In genomic region chr3:188126271-188126670, GRCh38 we compare ENCODE assay signal across 24 cellular contexts. TPM values are rescaled to one million over a fixed set of nuclear protein-coding genes. Genes with fewer than 3 reads are reported as not detected.
DNase-seq lines count a peak whose midpoint lies in the region; TF ChIP-seq lines count a peak whose summit lies in the region.
"Had no signal": no experiment of that assay in that cellular context is flagged by ENCODE, and none has a peak within 500 bp of the region (broad histone marks: within the 10 kb centered on the region; RNA-seq: fewer than 3 reads in every experiment).

No MANE protein-coding gene starts in this region.

- no peaks in the 10 kb centered on the region for H3K27me3 ChIP-seq in endodermal cell (ENCODE audit: control insufficient read depth, insufficient read depth, low read length, poor library complexity, severe bottlenecking)
- no peaks in the 10 kb centered on the region for H3K27me3 ChIP-seq in osteoblast (ENCODE audit: insufficient read depth, low read length)
- H3K27me3 ChIP-seq in WERI-Rb-1 (ENCODE audit: insufficient read depth, low read depth, severe bottlenecking) = no peaks in the 10 kb centered on the region
- H3K27me3 ChIP-seq: body of pancreas, ovary, SJCRH30 had no signal

- H3K36me3 ChIP-seq in endodermal cell (ENCODE audit: control insufficient read depth, insufficient read depth, low read length) (no peaks in the 10 kb centered on the region), osteoblast (ENCODE audit: insufficient read depth, low read length) (no peaks in the 10 kb centered on the region), WERI-Rb-1 (no peaks in the 10 kb centered on the region)
- H3K36me3 ChIP-seq: ovary, SJCRH30 had no signal

- no peaks in the 10 kb centered on the region for H3K79me2 ChIP-seq in osteoblast (ENCODE audit: insufficient read depth, low read length)

- DNase-seq in AG08395 (ENCODE audit: low spot score) (peak; percentile 14), GM04504 (ENCODE audit: low read depth) (peak; percentile 22), endodermal cell (no peak), osteoblast (ENCODE audit: insufficient read length, low spot score, missing footprints) (peak; percentile 83), germinal center (ENCODE audit: low spot score) (no peak), WERI-Rb-1 (no peak), DMS53 (lab: John Stamatoyannopoulos, UW) (no peak)
- DNase-seq in activated T-cell treated with anti-CD3 and anti-CD28 coated beads, Interleukin-2, amount 50 U/mL, for 24 hours = no peak
- DNase-seq: activated CD4-positive, alpha-beta T cell treated with anti-CD3 and anti-CD28 coated beads, Interleukin-2, amount 10 ng/mL, durations not matched to agents 7 days and 5 days; activated CD8-positive, alpha-beta memory T cell treated with anti-CD3 and anti-CD28 coated beads, Interleukin-2, amount 10 ng/mL, durations not matched to agents 7 days and 5 days; body of pancreas; CD4-positive, alpha-beta memory T cell; effector CD4-positive, alpha-beta T cell; erythroblast; naive thymus-derived CD4-positive, alpha-beta T cell; NCI-H1092 treated with DMSO at 0.1 percent for 48 hours; NCI-H2029; NCI-H2227 treated with DMSO at 0.1 percent for 48 hours; NCI-H748 treated with DMSO at 0.1 percent for 48 hours; SJCRH30 had no signal

- H4K20me1 ChIP-seq in osteoblast (ENCODE audit: insufficient read depth, low read length) = no peaks in the 10 kb centered on the region

- no peak overlapping the region for H3K4me3 Mint-ChIP-seq in endodermal cell
- no peak overlapping the region for H3K4me3 Mint-ChIP-seq in activated T-cell treated with anti-CD3 and anti-CD28 coated beads, Interleukin-2, amount 50 U/mL, for 24 hours
- H3K4me3 Mint-ChIP-seq: activated CD4-positive, alpha-beta T cell treated with anti-CD3 and anti-CD28 coated beads, Interleukin-2, amount 10 ng/mL, durations not matched to agents 7 days and 5 days; activated CD8-positive, alpha-beta memory T cell treated with anti-CD3 and anti-CD28 coated beads, Interleukin-2, amount 10 ng/mL, durations not matched to agents 7 days and 5 days; activated T-helper 1 cell treated with anti-CD3 and anti-CD28 coated beads, Interleukin-12 subunit alpha, Interleukin-12 subunit beta, Interleukin-2, Interleukin-4 antibody, amounts not matched to agents 30 ng/mL and 10 ng/mL and 1 ng/mL, durations not matched to agents 14 hours and 24 hours and 36 hours; CD4-positive, alpha-beta memory T cell; naive thymus-derived CD4-positive, alpha-beta T cell; T-helper 1 cell treated with Interleukin-12 subunit alpha and Interleukin-12 subunit beta and Interleukin-4 antibody, amounts not matched to agents 30 μg/mL and 1 μg/mL, for 36 hours had no signal

- H3K27ac ChIP-seq in endodermal cell (ENCODE audit: low read depth, low read length) (no peak overlapping the region), osteoblast (ENCODE audit: low read depth, low read length) (no peak overlapping the region), WERI-Rb-1 (no peak overlapping the region)
- H3K27ac ChIP-seq: body of pancreas, ovary, SJCRH30 had no signal

- H3K4me2 ChIP-seq in osteoblast (ENCODE audit: insufficient read depth, low read length) = peak overlapping the region; percentile 16

- 86 to 89% methylated on average over 2 of the region's 2 CpGs for WGBS in endodermal cell (ENCODE audit: insufficient coverage in 1 of 2, insufficient read length in 1 of 2), 2 experiments

- H3K27ac Mint-ChIP-seq in endodermal cell = no peak overlapping the region
- no peak overlapping the region for H3K27ac Mint-ChIP-seq in activated T-cell treated with anti-CD3 and anti-CD28 coated beads, Interleukin-2, amount 50 U/mL, for 24 hours
- H3K27ac Mint-ChIP-seq: activated CD4-positive, alpha-beta T cell treated with anti-CD3 and anti-CD28 coated beads, Interleukin-2, amount 10 ng/mL, durations not matched to agents 7 days and 5 days; activated CD8-positive, alpha-beta memory T cell treated with anti-CD3 and anti-CD28 coated beads, Interleukin-2, amount 10 ng/mL, durations not matched to agents 7 days and 5 days; activated naive CD4-positive, alpha-beta T cell treated with anti-CD3 and anti-CD28 coated beads, Interleukin-2, amount 50 U/mL, for 72 hours; activated T-helper 1 cell treated with anti-CD3 and anti-CD28 coated beads, Interleukin-12 subunit alpha, Interleukin-12 subunit beta, Interleukin-2, Interleukin-4 antibody, amounts not matched to agents 30 ng/mL and 10 ng/mL and 1 ng/mL, durations not matched to agents 14 hours and 24 hours and 36 hours; CD4-positive, alpha-beta memory T cell; T-helper 1 cell treated with Interleukin-12 subunit alpha and Interleukin-12 subunit beta and Interleukin-4 antibody, amounts not matched to agents 30 μg/mL and 1 μg/mL, for 36 hours had no signal

- H3K4me1 Mint-ChIP-seq in endodermal cell = peaks cover 12% of the 10 kb centered on the region
- H3K4me1 Mint-ChIP-seq in activated T-cell treated with anti-CD3 and anti-CD28 coated beads, Interleukin-2, amount 50 U/mL, for 24 hours (ENCODE audit: low read depth) = peaks cover 22% of the 10 kb centered on the region

- no peak for TF ChIP-seq CTCF in endodermal cell (conservative IDR thresholded peaks at IDR 0.05)
- no peak for TF ChIP-seq CTCF in osteoblast (IDR thresholded peaks at IDR 0.05; ENCODE audit: extremely low read depth, low read depth, low read length)
- TF ChIP-seq CTCF in WERI-Rb-1 (IDR thresholded peaks at IDR 0.05; ENCODE audit: low read depth, low read length) = no peak

- no peaks in the 10 kb centered on the region for H3K9me3 Mint-ChIP-seq in endodermal cell
- no peaks in the 10 kb centered on the region for H3K9me3 Mint-ChIP-seq in activated T-cell treated with anti-CD3 and anti-CD28 coated beads, Interleukin-2, amount 50 U/mL, for 24 hours
- H3K9me3 Mint-ChIP-seq: activated CD4-positive, alpha-beta T cell treated with anti-CD3 and anti-CD28 coated beads, Interleukin-2, amount 10 ng/mL, durations not matched to agents 7 days and 5 days; activated naive CD4-positive, alpha-beta T cell treated with anti-CD3 and anti-CD28 coated beads, Interleukin-2, amount 50 U/mL, for 72 hours; activated T-helper 1 cell treated with anti-CD3 and anti-CD28 coated beads, Interleukin-12 subunit alpha, Interleukin-12 subunit beta, Interleukin-2, Interleukin-4 antibody, amounts not matched to agents 30 ng/mL and 10 ng/mL and 1 ng/mL, durations not matched to agents 14 hours and 24 hours and 36 hours; CD4-positive, alpha-beta memory T cell; T-helper 1 cell treated with Interleukin-12 subunit alpha and Interleukin-12 subunit beta and Interleukin-4 antibody, amounts not matched to agents 30 μg/mL and 1 μg/mL, for 36 hours had no signal

- H3K4me1 ChIP-seq in endodermal cell (ENCODE audit: control insufficient read depth, insufficient read depth, low read length) = peaks cover 8% of the 10 kb centered on the region
- H3K4me1 ChIP-seq in osteoblast (ENCODE audit: insufficient read depth, low read length) = peaks cover 9% of the 10 kb centered on the region
- H3K4me1 ChIP-seq: body of pancreas, SJCRH30 had no signal

- no peak overlapping the region for H3K9ac ChIP-seq in endodermal cell (ENCODE audit: extremely low read depth, low read length, poor library complexity, severe bottlenecking)

- H3K4me3 ChIP-seq in endodermal cell (ENCODE audit: low read length) (peak overlapping the region; percentile 5), osteoblast (ENCODE audit: insufficient read depth, low read length) (no peak overlapping the region), WERI-Rb-1 (ENCODE audit: low read depth, low read length) (no peak overlapping the region)
- H3K4me3 ChIP-seq: body of pancreas, ovary, SJCRH30 had no signal

- H2AFZ ChIP-seq in osteoblast (ENCODE audit: low read length) = no peak overlapping the region

- H3K27me3 Mint-ChIP-seq in endodermal cell (ENCODE audit: insufficient read depth) = no peaks in the 10 kb centered on the region
- no peaks in the 10 kb centered on the region for H3K27me3 Mint-ChIP-seq in activated T-cell treated with anti-CD3 and anti-CD28 coated beads, Interleukin-2, amount 50 U/mL, for 24 hours
- H3K27me3 Mint-ChIP-seq: activated CD4-positive, alpha-beta T cell treated with anti-CD3 and anti-CD28 coated beads, Interleukin-2, amount 10 ng/mL, durations not matched to agents 7 days and 5 days; activated CD8-positive, alpha-beta memory T cell treated with anti-CD3 and anti-CD28 coated beads, Interleukin-2, amount 10 ng/mL, durations not matched to agents 7 days and 5 days; CD4-positive, alpha-beta memory T cell; naive thymus-derived CD4-positive, alpha-beta T cell had no signal

- no peaks in the 10 kb centered on the region for H3K36me3 Mint-ChIP-seq in endodermal cell (ENCODE audit: low read depth)
- H3K36me3 Mint-ChIP-seq in activated T-cell treated with anti-CD3 and anti-CD28 coated beads, Interleukin-2, amount 50 U/mL, for 24 hours (ENCODE audit: low read depth) = no peaks in the 10 kb centered on the region
- H3K36me3 Mint-ChIP-seq: activated CD8-positive, alpha-beta memory T cell treated with anti-CD3 and anti-CD28 coated beads, Interleukin-2, amount 10 ng/mL, durations not matched to agents 7 days and 5 days; CD4-positive, alpha-beta memory T cell had no signal

- H3K9me3 ChIP-seq in endodermal cell (ENCODE audit: control insufficient read depth, low read length) (no peaks in the 10 kb centered on the region), osteoblast (ENCODE audit: low read depth, low read length) (no peaks in the 10 kb centered on the region), WERI-Rb-1 (ENCODE audit: severe bottlenecking) (no peaks in the 10 kb centered on the region)
- H3K9me3 ChIP-seq: body of pancreas, ovary, SJCRH30 had no signal

RNA-seq across cellular contexts. Expression of gene LPP, which starts 27.7 kb away (rescaled TPM):
- total RNA-seq in endodermal cell = 100 to 1,000 TPM in 1 of 2 donors, 10 to 100 TPM in 1; 78.0 to 105 TPM
- 13.9 TPM for polyA plus RNA-seq in endodermal cell (2013, experiment 1 of 2)
- polyA plus RNA-seq in endodermal cell (2013, experiment 2 of 2) = 19.6 TPM
- total RNA-seq in osteoblast = 73.4 and 77.4 TPM in 2 replicates

Comparison
In these comparisons a context has a peak if more than half of its experiments do, and no peak if none do; other contexts are left out.
1. DNase-seq: peak in AG08395 (single experiment), GM04504 (single experiment) and osteoblast (single experiment); none in endodermal cell (single experiment), germinal center (single experiment), WERI-Rb-1 (single experiment), DMS53 (single experiment) and activated T-cell treated with anti-CD3 and anti-CD28 coated beads, Interleukin-2, amount 50 U/mL, for 24 hours (single experiment).